1 cellular context compared by ENCODE assay signal in the genomic region with DNA sequence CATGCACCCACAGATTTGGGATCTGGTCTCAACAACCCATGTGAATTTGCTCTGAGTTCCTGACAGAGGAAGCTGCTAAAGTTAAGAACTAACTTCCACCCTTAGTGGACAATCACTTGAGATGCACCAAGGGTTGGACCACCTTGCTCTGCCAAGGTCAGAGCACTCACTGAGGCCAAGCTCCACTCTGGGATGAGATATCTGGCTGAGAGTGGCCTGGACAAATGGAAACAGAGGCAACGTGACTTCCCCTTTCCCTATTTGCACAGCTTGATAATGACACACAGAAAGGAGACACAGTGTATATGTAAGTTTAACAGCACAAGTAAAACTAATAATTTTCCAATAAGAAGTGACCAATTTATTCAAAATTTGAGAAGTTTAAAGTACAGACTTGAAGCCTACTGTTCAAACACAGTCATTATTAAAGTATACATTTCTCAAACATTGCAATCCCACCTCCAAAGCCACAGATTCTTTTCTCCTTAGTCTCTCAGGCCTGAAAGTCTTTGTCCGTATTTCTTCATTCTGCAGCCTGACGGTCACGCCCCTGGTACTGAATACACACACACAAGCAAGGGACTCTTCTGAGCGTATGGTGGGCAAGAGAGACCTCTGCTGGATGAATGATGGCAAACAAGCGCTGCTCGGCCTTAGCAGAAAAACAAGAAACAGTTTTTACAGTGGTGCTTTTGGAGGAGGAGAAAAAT.
TF ChIP-seq lines count a peak whose summit lies in the region.

No MANE protein-coding gene starts in this region.

TF ChIP-seq in HepG2, 621 proteins besides CTCF, POLR2A, EP300 and RAD21 (continued from another document):
- TF ChIP-seq ZBTB43 (CRISPR knock-in tag; conservative IDR thresholded peaks at IDR 0.05) (no peak), HIVEP1 (CRISPR knock-in tag; IDR thresholded peaks at IDR 0.05) (no peak), MEIS2 (CRISPR knock-in tag; IDR thresholded peaks at IDR 0.05) (no peak), HDAC1 (CRISPR knock-in tag; IDR thresholded peaks at IDR 0.05) (no peak), KDM1A (CRISPR knock-in tag; IDR thresholded peaks at IDR 0.05) (no peak), SMC3 (IDR thresholded peaks at IDR 0.05; ENCODE audit: low read length) (peak; percentile 96), KLF9 (CRISPR knock-in tag; IDR thresholded peaks at IDR 0.05; ENCODE audit: low read depth) (no peak), TCF7 (IDR thresholded peaks at IDR 0.05; ENCODE audit: low read depth) (no peak), ZC3H4 (CRISPR knock-in tag; IDR thresholded peaks at IDR 0.05; ENCODE audit: borderline replicate concordance) (no peak), SNAPC2 (CRISPR knock-in tag; IDR thresholded peaks at IDR 0.05) (no peak), ZNF691 (CRISPR knock-in tag; IDR thresholded peaks at IDR 0.05; ENCODE audit: borderline replicate concordance, low read depth) (no peak), ZFX (CRISPR knock-in tag; IDR thresholded peaks at IDR 0.05; ENCODE audit: low read depth) (0 out of 2 replicates have a peak, but pooled peaks have one; percentile 19), GATAD2A (CRISPR knock-in tag; IDR thresholded peaks at IDR 0.05) (peak; percentile 41; the same call in 1 of the 2 replicates), KDM2A (CRISPR knock-in tag; IDR thresholded peaks at IDR 0.05; ENCODE audit: borderline replicate concordance, low read depth) (0 out of 2 replicates have a peak, but pooled peaks have one; percentile 35), FOXK1 (CRISPR knock-in tag; IDR thresholded peaks at IDR 0.05; ENCODE audit: borderline replicate concordance, low read depth) (peak; percentile 37; the same call in 1 of the 2 replicates), ZNF10 (CRISPR knock-in tag; IDR thresholded peaks at IDR 0.05; ENCODE audit: borderline replicate concordance, low read depth) (no peak), CHD4 (IDR thresholded peaks at IDR 0.05; ENCODE audit: borderline replicate concordance, low read length) (no peak), ZBTB7A (CRISPR knock-in tag; IDR thresholded peaks at IDR 0.05) (no peak), ZNF333 (CRISPR knock-in tag; IDR thresholded peaks at IDR 0.05; ENCODE audit: borderline replicate concordance) (no peak), ZNF619 (CRISPR knock-in tag; IDR thresholded peaks at IDR 0.05) (no peak), GPN1 (CRISPR knock-in tag; IDR thresholded peaks at IDR 0.05; ENCODE audit: borderline replicate concordance) (no peak), NCOA1 (CRISPR knock-in tag; IDR thresholded peaks at IDR 0.05) (no peak), POLR2AphosphoS5 (IDR thresholded peaks at IDR 0.05; ENCODE audit: low read depth, low read length) (no peak), HOXA7 (CRISPR knock-in tag; IDR thresholded peaks at IDR 0.05) (no peak), FOXA1 (IDR thresholded peaks at IDR 0.05) (no peak), FOXA1 (CRISPR knock-in tag; IDR thresholded peaks at IDR 0.05) (peak; percentile 37), MTA3 (CRISPR knock-in tag; IDR thresholded peaks at IDR 0.05) (no peak), HHEX (CRISPR knock-in tag; IDR thresholded peaks at IDR 0.05) (no peak), DRAP1 (CRISPR knock-in tag; IDR thresholded peaks at IDR 0.05) (no peak), ZMYM2 (CRISPR knock-in tag; IDR thresholded peaks at IDR 0.05) (no peak), IRF2 (CRISPR knock-in tag; IDR thresholded peaks at IDR 0.05) (peak; percentile 48; the same call in 1 of the 2 replicates), HNRNPUL1 (IDR thresholded peaks at IDR 0.05; ENCODE audit: low read depth, low read length) (no peak), AKAP8 (CRISPR knock-in tag; IDR thresholded peaks at IDR 0.05) (no peak), RERE (CRISPR knock-in tag; IDR thresholded peaks at IDR 0.05; ENCODE audit: low read depth) (no peak), ZSCAN22 (CRISPR knock-in tag; IDR thresholded peaks at IDR 0.05) (no peak), FOXA3 (CRISPR knock-in tag; IDR thresholded peaks at IDR 0.05) (0 out of 2 replicates have a peak, but pooled peaks have one; percentile 14), ZXDC (CRISPR knock-in tag; IDR thresholded peaks at IDR 0.05) (no peak), THAP11 (CRISPR knock-in tag; IDR thresholded peaks at IDR 0.05) (no peak), PHF8 (CRISPR knock-in tag; IDR thresholded peaks at IDR 0.05) (no peak), ZFP36L1 (CRISPR knock-in tag; IDR thresholded peaks at IDR 0.05) (no peak), NCOR1 (IDR thresholded peaks at IDR 0.05; ENCODE audit: borderline replicate concordance, low read length) (no peak)
- TF ChIP-seq, protein P1, sequence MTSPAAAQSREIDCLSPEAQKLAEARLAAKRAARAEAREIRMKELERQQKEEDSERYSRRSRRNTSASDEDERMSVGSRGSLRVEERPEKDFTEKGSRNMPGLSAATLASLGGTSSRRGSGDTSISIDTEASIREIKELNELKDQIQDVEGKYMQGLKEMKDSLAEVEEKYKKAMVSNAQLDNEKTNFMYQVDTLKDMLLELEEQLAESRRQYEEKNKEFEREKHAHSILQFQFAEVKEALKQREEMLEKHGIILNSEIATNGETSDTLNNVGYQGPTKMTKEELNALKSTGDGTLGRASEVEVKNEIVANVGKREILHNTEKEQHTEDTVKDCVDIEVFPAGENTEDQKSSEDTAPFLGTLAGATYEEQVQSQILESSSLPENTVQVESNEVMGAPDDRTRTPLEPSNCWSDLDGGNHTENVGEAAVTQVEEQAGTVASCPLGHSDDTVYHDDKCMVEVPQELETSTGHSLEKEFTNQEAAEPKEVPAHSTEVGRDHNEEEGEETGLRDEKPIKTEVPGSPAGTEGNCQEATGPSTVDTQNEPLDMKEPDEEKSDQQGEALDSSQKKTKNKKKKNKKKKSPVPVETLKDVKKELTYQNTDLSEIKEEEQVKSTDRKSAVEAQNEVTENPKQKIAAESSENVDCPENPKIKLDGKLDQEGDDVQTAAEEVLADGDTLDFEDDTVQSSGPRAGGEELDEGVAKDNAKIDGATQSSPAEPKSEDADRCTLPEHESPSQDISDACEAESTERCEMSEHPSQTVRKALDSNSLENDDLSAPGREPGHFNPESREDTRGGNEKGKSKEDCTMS (CRISPR knock-in tag; conservative IDR thresholded peaks at IDR 0.05) = no peak
- TF ChIP-seq, protein P2, sequence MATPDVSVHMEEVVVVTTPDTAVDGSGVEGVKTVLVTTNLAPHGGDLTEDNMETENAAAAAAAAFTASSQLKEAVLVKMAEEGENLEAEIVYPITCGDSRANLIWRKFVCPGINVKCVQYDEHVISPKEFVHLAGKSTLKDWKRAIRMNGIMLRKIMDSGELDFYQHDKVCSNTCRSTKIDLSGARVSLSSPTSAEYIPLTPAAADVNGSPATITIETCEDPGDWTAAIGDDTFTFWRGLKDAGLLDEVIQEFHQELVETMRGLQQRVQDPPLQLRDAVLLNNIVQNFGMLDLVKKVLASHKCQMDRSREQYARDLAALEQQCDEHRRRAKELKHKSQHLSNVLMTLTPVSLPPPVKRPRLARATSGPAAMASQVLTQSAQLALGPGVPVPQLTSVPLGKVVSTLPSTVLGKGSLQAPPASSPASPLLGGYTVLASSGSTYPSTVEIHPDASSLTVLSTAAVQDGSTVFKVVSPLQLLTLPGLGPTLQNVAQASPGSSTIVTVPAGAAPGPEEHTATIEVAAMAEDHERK (CRISPR knock-in tag; IDR thresholded peaks at IDR 0.05; ENCODE audit: low read depth) = no peak
- TF ChIP-seq, protein P3, sequence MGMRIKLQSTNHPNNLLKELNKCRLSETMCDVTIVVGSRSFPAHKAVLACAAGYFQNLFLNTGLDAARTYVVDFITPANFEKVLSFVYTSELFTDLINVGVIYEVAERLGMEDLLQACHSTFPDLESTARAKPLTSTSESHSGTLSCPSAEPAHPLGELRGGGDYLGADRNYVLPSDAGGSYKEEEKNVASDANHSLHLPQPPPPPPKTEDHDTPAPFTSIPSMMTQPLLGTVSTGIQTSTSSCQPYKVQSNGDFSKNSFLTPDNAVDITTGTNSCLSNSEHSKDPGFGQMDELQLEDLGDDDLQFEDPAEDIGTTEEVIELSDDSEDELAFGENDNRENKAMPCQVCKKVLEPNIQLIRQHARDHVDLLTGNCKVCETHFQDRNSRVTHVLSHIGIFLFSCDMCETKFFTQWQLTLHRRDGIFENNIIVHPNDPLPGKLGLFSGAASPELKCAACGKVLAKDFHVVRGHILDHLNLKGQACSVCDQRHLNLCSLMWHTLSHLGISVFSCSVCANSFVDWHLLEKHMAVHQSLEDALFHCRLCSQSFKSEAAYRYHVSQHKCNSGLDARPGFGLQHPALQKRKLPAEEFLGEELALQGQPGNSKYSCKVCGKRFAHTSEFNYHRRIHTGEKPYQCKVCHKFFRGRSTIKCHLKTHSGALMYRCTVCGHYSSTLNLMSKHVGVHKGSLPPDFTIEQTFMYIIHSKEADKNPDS (CRISPR knock-in tag; IDR thresholded peaks at IDR 0.05) = no peak
- TF ChIP-seq, protein P4, sequence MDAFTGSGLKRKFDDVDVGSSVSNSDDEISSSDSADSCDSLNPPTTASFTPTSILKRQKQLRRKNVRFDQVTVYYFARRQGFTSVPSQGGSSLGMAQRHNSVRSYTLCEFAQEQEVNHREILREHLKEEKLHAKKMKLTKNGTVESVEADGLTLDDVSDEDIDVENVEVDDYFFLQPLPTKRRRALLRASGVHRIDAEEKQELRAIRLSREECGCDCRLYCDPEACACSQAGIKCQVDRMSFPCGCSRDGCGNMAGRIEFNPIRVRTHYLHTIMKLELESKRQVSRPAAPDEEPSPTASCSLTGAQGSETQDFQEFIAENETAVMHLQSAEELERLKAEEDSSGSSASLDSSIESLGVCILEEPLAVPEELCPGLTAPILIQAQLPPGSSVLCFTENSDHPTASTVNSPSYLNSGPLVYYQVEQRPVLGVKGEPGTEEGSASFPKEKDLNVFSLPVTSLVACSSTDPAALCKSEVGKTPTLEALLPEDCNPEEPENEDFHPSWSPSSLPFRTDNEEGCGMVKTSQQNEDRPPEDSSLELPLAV (CRISPR knock-in tag; conservative IDR thresholded peaks at IDR 0.05; ENCODE audit: low read depth) = no peak
TF ChIP-seq in HepG2: peak in this region for 16.
